Comparison of ENCODE assay signal across 1 cellular context in the genomic region with DNA sequence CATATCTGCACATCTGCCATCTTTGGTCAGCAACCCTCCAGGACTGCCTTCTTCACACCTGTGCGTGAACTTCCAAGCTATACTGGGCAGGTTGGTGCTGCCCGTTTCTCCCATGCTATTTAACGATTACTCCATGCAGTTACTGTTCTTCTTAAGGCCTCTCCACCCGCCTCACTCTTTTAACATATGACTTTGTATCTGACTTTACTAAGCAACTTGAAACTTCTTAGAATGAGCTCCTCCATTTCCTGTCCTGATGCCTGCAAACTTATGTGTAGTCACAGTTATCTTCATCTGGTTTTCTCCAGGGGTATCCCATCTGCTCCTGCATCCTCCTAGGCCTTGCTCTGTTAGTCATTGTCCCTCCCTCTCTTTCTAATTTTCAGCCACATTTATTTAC.
TF ChIP-seq lines count a peak whose summit lies in the region.

No MANE protein-coding gene starts in this region.

TF ChIP-seq in H1, 55 proteins besides CTCF, POLR2A, EP300 and RAD21:
- TF ChIP-seq E2F6 (IDR thresholded peaks at IDR 0.05) (no peak), RXRA (IDR thresholded peaks at IDR 0.05; ENCODE audit: insufficient read depth, low read depth, low read length) (no peak), KDM4A (IDR thresholded peaks at IDR 0.05; ENCODE audit: low read depth, low read length, severe bottlenecking) (no peak), EGR1 (IDR thresholded peaks at IDR 0.05; ENCODE audit: borderline replicate concordance, low read depth, low read length) (no peak), CBX5 (IDR thresholded peaks at IDR 0.05; ENCODE audit: low read depth, low read length) (no peak), CREB1 (IDR thresholded peaks at IDR 0.05) (no peak), CEBPB (IDR thresholded peaks at IDR 0.05; ENCODE audit: low read depth, low read length) (no peak), GTF2F1 (IDR thresholded peaks at IDR 0.05; ENCODE audit: borderline replicate concordance, low read depth, low read length) (no peak), TAF1 (IDR thresholded peaks at IDR 0.05; ENCODE audit: low read depth, low read length) (no peak), EZH2 (IDR thresholded peaks at IDR 0.05; ENCODE audit: low read depth, low read length, severe bottlenecking) (no peak), BACH1 (IDR thresholded peaks at IDR 0.05; ENCODE audit: low read length) (no peak), SAP30 (IDR thresholded peaks at IDR 0.05; ENCODE audit: insufficient read depth, insufficient replicate concordance, low read length) (no peak), ATF2 (IDR thresholded peaks at IDR 0.05; ENCODE audit: low read length) (no peak), RBBP5 (IDR thresholded peaks at IDR 0.05; ENCODE audit: borderline replicate concordance, low read depth, low read length) (no peak), SUZ12 (IDR thresholded peaks at IDR 0.05; ENCODE audit: low read length) (no peak), SIN3A (conservative IDR thresholded peaks at IDR 0.05 in 1 of 2, IDR thresholded peaks at IDR 0.05 in 1 of 2; ENCODE audit: low read depth in 1 of 2, low read length in 2 of 2) (no peak)
- TF ChIP-seq, protein P1, sequence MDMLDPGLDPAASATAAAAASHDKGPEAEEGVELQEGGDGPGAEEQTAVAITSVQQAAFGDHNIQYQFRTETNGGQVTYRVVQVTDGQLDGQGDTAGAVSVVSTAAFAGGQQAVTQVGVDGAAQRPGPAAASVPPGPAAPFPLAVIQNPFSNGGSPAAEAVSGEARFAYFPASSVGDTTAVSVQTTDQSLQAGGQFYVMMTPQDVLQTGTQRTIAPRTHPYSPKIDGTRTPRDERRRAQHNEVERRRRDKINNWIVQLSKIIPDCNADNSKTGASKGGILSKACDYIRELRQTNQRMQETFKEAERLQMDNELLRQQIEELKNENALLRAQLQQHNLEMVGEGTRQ (IDR thresholded peaks at IDR 0.05; ENCODE audit: low read length), result no peak
